Comparison of ENCODE assay signal across 1 cellular context in the genomic region with DNA sequence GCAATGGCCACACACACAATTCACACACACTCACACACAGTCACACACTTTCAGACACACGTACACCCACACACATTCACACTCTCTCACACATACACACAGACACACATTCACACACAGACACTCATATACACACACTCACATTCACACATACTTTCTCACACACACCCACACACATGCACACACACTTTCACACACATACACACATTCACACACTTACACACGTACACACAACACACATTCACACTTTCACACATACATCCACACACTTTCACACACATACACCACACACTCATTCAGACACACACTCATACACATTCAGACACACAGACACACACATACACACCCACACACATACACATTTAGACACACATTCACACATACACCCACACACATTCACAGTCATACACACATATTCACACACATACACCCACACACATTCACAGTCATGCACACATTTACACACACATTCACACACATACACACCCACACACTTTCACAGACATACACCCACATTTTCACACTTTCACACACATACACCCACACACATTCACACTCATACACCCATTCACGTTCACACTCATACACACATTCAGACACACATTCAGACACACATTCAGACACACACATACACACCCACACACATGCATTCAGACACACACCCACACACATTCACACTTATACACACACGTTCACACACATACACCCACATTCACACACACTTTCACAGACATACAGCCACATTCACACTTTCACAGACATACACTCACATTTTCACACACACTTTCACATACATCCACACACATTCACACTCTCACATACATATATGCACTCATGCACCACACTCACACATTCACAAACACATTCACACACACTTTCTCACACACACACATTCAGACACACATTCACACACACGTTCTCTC.
TF ChIP-seq lines count a peak whose summit lies in the region.

No MANE protein-coding gene starts in this region.

TF ChIP-seq in HEK293, 187 proteins besides CTCF, POLR2A, EP300 and RAD21 (continued from another document and continues in another):
- no peak for TF ChIP-seq TCF7L2 (IDR thresholded peaks at IDR 0.05; ENCODE audit: borderline replicate concordance, low read depth, low read length)
- 0 out of 2 replicates have a peak, but pooled peaks have one; percentile 8 for TF ChIP-seq ZNF112 (tag by site-specific recombination; IDR thresholded peaks at IDR 0.05)
- TF ChIP-seq, protein P1, sequence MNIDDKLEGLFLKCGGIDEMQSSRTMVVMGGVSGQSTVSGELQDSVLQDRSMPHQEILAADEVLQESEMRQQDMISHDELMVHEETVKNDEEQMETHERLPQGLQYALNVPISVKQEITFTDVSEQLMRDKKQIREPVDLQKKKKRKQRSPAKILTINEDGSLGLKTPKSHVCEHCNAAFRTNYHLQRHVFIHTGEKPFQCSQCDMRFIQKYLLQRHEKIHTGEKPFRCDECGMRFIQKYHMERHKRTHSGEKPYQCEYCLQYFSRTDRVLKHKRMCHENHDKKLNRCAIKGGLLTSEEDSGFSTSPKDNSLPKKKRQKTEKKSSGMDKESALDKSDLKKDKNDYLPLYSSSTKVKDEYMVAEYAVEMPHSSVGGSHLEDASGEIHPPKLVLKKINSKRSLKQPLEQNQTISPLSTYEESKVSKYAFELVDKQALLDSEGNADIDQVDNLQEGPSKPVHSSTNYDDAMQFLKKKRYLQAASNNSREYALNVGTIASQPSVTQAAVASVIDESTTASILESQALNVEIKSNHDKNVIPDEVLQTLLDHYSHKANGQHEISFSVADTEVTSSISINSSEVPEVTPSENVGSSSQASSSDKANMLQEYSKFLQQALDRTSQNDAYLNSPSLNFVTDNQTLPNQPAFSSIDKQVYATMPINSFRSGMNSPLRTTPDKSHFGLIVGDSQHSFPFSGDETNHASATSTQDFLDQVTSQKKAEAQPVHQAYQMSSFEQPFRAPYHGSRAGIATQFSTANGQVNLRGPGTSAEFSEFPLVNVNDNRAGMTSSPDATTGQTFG (tag by site-specific recombination; IDR thresholded peaks at IDR 0.05; ENCODE audit: borderline replicate concordance) = 0 out of 2 replicates have a peak, but pooled peaks have one; percentile 14
- no peak for TF ChIP-seq ZEB2 (tag by site-specific recombination; IDR thresholded peaks at IDR 0.05)
- TF ChIP-seq ZNF837 (tag by site-specific recombination; IDR thresholded peaks at IDR 0.05) = 0 out of 2 replicates have a peak, but pooled peaks have one; percentile 31
- no peak for TF ChIP-seq ZNF266 (tag by site-specific recombination; IDR thresholded peaks at IDR 0.05; ENCODE audit: low read depth)
- no peak; the same call in 1 of the 2 replicates for TF ChIP-seq ZNF473 (tag by site-specific recombination; IDR thresholded peaks at IDR 0.05)
- no peak for TF ChIP-seq ZBTB7A (tag by site-specific recombination; IDR thresholded peaks at IDR 0.05; ENCODE audit: low read depth)
- TF ChIP-seq, protein P2, sequence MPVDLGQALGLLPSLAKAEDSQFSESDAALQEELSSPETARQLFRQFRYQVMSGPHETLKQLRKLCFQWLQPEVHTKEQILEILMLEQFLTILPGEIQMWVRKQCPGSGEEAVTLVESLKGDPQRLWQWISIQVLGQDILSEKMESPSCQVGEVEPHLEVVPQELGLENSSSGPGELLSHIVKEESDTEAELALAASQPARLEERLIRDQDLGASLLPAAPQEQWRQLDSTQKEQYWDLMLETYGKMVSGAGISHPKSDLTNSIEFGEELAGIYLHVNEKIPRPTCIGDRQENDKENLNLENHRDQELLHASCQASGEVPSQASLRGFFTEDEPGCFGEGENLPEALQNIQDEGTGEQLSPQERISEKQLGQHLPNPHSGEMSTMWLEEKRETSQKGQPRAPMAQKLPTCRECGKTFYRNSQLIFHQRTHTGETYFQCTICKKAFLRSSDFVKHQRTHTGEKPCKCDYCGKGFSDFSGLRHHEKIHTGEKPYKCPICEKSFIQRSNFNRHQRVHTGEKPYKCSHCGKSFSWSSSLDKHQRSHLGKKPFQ (tag by site-specific recombination; IDR thresholded peaks at IDR 0.05) = peak; percentile 93
- TF ChIP-seq, protein P3, sequence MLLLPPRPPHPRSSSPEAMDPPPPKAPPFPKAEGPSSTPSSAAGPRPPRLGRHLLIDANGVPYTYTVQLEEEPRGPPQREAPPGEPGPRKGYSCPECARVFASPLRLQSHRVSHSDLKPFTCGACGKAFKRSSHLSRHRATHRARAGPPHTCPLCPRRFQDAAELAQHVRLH (tag by site-specific recombination; IDR thresholded peaks at IDR 0.05) = no peak
- TF ChIP-seq, protein P4, sequence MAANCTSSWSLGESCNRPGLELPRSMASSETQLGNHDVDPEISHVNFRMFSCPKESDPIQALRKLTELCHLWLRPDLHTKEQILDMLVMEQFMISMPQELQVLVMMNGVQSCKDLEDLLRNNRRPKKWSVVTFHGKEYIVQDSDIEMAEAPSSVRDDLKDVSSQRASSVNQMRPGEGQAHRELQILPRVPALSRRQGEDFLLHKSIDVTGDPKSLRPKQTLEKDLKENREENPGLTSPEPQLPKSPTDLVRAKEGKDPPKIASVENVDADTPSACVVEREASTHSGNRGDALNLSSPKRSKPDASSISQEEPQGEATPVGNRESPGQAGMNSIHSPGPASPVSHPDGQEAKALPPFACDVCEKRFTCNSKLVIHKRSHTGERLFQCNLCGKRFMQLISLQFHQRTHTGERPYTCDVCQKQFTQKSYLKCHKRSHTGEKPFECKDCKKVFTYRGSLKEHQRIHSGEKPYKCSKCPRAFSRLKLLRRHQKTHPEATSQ (tag by site-specific recombination; IDR thresholded peaks at IDR 0.05) = no peak
- TF ChIP-seq ZNF175 (tag by site-specific recombination; IDR thresholded peaks at IDR 0.05) = no peak
- TF ChIP-seq, protein P5, sequence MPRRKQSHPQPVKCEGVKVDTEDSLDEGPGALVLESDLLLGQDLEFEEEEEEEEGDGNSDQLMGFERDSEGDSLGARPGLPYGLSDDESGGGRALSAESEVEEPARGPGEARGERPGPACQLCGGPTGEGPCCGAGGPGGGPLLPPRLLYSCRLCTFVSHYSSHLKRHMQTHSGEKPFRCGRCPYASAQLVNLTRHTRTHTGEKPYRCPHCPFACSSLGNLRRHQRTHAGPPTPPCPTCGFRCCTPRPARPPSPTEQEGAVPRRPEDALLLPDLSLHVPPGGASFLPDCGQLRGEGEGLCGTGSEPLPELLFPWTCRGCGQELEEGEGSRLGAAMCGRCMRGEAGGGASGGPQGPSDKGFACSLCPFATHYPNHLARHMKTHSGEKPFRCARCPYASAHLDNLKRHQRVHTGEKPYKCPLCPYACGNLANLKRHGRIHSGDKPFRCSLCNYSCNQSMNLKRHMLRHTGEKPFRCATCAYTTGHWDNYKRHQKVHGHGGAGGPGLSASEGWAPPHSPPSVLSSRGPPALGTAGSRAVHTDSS (tag by site-specific recombination; IDR thresholded peaks at IDR 0.05) = no peak
- no peak for TF ChIP-seq ZNF843 (tag by site-specific recombination; IDR thresholded peaks at IDR 0.05)
- TF ChIP-seq ZNF610 (tag by site-specific recombination; IDR thresholded peaks at IDR 0.05; ENCODE audit: borderline replicate concordance) = no peak
- no peak for TF ChIP-seq KLF7 (tag by site-specific recombination; IDR thresholded peaks at IDR 0.05; ENCODE audit: borderline replicate concordance)
- no peak for TF ChIP-seq ZNF830 (tag by site-specific recombination; IDR thresholded peaks at IDR 0.05; ENCODE audit: low read depth)
- TF ChIP-seq ZNF184 (tag by site-specific recombination; IDR thresholded peaks at IDR 0.05) = no peak
- TF ChIP-seq, protein P6, sequence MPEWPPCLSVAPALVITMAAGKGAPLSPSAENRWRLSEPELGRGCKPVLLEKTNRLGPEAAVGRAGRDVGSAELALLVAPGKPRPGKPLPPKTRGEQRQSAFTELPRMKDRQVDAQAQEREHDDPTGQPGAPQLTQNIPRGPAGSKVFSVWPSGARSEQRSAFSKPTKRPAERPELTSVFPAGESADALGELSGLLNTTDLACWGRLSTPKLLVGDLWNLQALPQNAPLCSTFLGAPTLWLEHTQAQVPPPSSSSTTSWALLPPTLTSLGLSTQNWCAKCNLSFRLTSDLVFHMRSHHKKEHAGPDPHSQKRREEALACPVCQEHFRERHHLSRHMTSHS (tag by site-specific recombination; IDR thresholded peaks at IDR 0.05) = peak; percentile 56; the same call in 1 of the 2 replicates
- no peak for TF ChIP-seq KLF8 (tag by site-specific recombination; IDR thresholded peaks at IDR 0.05)
- no peak for TF ChIP-seq WT1 (tag by site-specific recombination; IDR thresholded peaks at IDR 0.05)
- TF ChIP-seq MZF1 (tag by site-specific recombination; IDR thresholded peaks at IDR 0.05; ENCODE audit: borderline replicate concordance) = no peak
- TF ChIP-seq ZNF707 (tag by site-specific recombination; IDR thresholded peaks at IDR 0.05) = peak; percentile 36
- TF ChIP-seq ZNF76 (tag by site-specific recombination; IDR thresholded peaks at IDR 0.05; ENCODE audit: borderline replicate concordance, low read depth) = no peak
- no peak for TF ChIP-seq ZBTB48 (tag by site-specific recombination; IDR thresholded peaks at IDR 0.05)
- TF ChIP-seq, protein P7, sequence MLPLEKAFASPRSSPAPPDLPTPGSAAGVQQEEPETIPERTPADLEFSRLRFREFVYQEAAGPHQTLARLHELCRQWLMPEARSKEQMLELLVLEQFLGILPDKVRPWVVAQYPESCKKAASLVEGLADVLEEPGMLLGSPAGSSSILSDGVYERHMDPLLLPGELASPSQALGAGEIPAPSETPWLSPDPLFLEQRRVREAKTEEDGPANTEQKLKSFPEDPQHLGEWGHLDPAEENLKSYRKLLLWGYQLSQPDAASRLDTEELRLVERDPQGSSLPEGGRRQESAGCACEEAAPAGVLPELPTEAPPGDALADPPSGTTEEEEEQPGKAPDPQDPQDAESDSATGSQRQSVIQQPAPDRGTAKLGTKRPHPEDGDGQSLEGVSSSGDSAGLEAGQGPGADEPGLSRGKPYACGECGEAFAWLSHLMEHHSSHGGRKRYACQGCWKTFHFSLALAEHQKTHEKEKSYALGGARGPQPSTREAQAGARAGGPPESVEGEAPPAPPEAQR (tag by site-specific recombination; IDR thresholded peaks at IDR 0.05) = no peak
- peak; percentile 98 for TF ChIP-seq ZFHX2 (tag by site-specific recombination; conservative IDR thresholded peaks at IDR 0.05)
- no peak for TF ChIP-seq ZNF169 (tag by site-specific recombination; IDR thresholded peaks at IDR 0.05)
- no peak for TF ChIP-seq SCRT2 (tag by site-specific recombination; IDR thresholded peaks at IDR 0.05)
- TF ChIP-seq, protein P8, sequence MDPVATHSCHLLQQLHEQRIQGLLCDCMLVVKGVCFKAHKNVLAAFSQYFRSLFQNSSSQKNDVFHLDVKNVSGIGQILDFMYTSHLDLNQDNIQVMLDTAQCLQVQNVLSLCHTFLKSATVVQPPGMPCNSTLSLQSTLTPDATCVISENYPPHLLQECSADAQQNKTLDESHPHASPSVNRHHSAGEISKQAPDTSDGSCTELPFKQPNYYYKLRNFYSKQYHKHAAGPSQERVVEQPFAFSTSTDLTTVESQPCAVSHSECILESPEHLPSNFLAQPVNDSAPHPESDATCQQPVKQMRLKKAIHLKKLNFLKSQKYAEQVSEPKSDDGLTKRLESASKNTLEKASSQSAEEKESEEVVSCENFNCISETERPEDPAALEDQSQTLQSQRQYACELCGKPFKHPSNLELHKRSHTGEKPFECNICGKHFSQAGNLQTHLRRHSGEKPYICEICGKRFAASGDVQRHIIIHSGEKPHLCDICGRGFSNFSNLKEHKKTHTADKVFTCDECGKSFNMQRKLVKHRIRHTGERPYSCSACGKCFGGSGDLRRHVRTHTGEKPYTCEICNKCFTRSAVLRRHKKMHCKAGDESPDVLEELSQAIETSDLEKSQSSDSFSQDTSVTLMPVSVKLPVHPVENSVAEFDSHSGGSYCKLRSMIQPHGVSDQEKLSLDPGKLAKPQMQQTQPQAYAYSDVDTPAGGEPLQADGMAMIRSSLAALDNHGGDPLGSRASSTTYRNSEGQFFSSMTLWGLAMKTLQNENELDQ (tag by site-specific recombination; IDR thresholded peaks at IDR 0.05; ENCODE audit: low read depth) = no peak
- TF ChIP-seq KLF1 (tag by site-specific recombination; IDR thresholded peaks at IDR 0.05) = no peak
- no peak for TF ChIP-seq GLI4 (tag by site-specific recombination; IDR thresholded peaks at IDR 0.05)
- TF ChIP-seq SETDB1 (IDR thresholded peaks at IDR 0.05; ENCODE audit: insufficient read length, low read length) = no peak
- no peak for TF ChIP-seq ZNF16 (tag by site-specific recombination; IDR thresholded peaks at IDR 0.05; ENCODE audit: low read depth)
- TF ChIP-seq, protein P9, sequence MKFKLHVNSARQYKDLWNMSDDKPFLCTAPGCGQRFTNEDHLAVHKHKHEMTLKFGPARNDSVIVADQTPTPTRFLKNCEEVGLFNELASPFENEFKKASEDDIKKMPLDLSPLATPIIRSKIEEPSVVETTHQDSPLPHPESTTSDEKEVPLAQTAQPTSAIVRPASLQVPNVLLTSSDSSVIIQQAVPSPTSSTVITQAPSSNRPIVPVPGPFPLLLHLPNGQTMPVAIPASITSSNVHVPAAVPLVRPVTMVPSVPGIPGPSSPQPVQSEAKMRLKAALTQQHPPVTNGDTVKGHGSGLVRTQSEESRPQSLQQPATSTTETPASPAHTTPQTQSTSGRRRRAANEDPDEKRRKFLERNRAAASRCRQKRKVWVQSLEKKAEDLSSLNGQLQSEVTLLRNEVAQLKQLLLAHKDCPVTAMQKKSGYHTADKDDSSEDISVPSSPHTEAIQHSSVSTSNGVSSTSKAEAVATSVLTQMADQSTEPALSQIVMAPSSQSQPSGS (tag by site-specific recombination; IDR thresholded peaks at IDR 0.05; ENCODE audit: low read depth) = no peak
- TF ChIP-seq ZNF600 (tag by site-specific recombination; IDR thresholded peaks at IDR 0.05) = no peak
- TF ChIP-seq ZNF48 (tag by site-specific recombination; IDR thresholded peaks at IDR 0.05) = no peak
- TF ChIP-seq, protein P10, sequence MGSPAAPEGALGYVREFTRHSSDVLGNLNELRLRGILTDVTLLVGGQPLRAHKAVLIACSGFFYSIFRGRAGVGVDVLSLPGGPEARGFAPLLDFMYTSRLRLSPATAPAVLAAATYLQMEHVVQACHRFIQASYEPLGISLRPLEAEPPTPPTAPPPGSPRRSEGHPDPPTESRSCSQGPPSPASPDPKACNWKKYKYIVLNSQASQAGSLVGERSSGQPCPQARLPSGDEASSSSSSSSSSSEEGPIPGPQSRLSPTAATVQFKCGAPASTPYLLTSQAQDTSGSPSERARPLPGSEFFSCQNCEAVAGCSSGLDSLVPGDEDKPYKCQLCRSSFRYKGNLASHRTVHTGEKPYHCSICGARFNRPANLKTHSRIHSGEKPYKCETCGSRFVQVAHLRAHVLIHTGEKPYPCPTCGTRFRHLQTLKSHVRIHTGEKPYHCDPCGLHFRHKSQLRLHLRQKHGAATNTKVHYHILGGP (tag by site-specific recombination; IDR thresholded peaks at IDR 0.05) = no peak
- TF ChIP-seq, protein P11, sequence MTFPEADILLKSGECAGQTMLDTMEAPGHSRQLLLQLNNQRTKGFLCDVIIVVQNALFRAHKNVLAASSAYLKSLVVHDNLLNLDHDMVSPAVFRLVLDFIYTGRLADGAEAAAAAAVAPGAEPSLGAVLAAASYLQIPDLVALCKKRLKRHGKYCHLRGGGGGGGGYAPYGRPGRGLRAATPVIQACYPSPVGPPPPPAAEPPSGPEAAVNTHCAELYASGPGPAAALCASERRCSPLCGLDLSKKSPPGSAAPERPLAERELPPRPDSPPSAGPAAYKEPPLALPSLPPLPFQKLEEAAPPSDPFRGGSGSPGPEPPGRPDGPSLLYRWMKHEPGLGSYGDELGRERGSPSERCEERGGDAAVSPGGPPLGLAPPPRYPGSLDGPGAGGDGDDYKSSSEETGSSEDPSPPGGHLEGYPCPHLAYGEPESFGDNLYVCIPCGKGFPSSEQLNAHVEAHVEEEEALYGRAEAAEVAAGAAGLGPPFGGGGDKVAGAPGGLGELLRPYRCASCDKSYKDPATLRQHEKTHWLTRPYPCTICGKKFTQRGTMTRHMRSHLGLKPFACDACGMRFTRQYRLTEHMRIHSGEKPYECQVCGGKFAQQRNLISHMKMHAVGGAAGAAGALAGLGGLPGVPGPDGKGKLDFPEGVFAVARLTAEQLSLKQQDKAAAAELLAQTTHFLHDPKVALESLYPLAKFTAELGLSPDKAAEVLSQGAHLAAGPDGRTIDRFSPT (tag by site-specific recombination; IDR thresholded peaks at IDR 0.05) = no peak
- no peak for TF ChIP-seq ZNF792 (tag by site-specific recombination; IDR thresholded peaks at IDR 0.05)
